Comparison of ENCODE assay signal across 1 cellular context in genomic region chr4:126977306-126977705, GRCh38.
TF ChIP-seq lines count a peak whose summit lies in the region.

No MANE protein-coding gene starts in this region.

TF ChIP-seq in neural cell, 6 proteins besides CTCF, POLR2A, EP300 and RAD21 (continued from another document):
- no peak for TF ChIP-seq MXI1 (conservative IDR thresholded peaks at IDR 0.05; ENCODE audit: poor library complexity, severe bottlenecking)
- TF ChIP-seq REST (IDR thresholded peaks at IDR 0.05; ENCODE audit: borderline replicate concordance), result no peak
- TF ChIP-seq SMC3 (conservative IDR thresholded peaks at IDR 0.05; ENCODE audit: poor library complexity), result no peak
- no peak for TF ChIP-seq POLR2AphosphoS5 (IDR thresholded peaks at IDR 0.05)
TF ChIP-seq in neural cell: peak in this region for 0.
